1 cellular context compared by ENCODE assay signal in the genomic region with DNA sequence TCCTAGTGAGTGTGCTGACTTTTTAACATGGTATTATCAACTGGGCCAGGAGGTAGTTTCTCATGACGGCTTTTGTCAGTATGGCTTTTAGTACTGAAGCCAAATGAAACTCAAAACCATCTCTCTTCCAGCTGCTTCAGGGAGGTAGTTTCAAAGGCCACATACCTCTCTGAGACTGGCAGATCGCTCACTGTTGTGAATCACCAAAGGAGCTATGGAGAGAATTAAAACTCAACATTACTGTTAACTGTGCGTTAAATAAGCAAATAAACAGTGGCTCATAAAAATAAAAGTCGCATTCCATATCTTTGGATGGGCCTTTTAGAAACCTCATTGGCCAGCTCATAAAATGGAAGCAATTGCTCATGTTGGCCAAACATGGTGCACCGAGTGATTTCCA.
TF ChIP-seq lines count a peak whose summit lies in the region.

No MANE protein-coding gene starts in this region.

TF ChIP-seq in HepG2, 621 proteins besides CTCF, POLR2A, EP300 and RAD21 (continued from another document):
- TF ChIP-seq, protein P1, sequence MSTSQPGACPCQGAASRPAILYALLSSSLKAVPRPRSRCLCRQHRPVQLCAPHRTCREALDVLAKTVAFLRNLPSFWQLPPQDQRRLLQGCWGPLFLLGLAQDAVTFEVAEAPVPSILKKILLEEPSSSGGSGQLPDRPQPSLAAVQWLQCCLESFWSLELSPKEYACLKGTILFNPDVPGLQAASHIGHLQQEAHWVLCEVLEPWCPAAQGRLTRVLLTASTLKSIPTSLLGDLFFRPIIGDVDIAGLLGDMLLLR (CRISPR knock-in tag; IDR thresholded peaks at IDR 0.05): no peak
